24 cellular contexts compared by ENCODE assay signal in genomic region chr3:50208677-50209344, GRCh38. TPM values are rescaled to one million over a fixed set of nuclear protein-coding genes. Genes with fewer than 3 reads are reported as not detected.
DNase-seq lines count a peak whose midpoint lies in the region; ATAC-seq and TF ChIP-seq lines count a peak whose summit lies in the region.
"Had no signal": no experiment of that assay in that cellular context is flagged by ENCODE, and none has a peak within 500 bp of the region (broad histone marks: within the 10 kb centered on the region; RNA-seq: fewer than 3 reads in every experiment).

No MANE protein-coding gene starts in this region.

- H3K4me3 Mint-ChIP-seq in nephron, result peak overlapping the region in 2 of 3 experiments; percentile 5 to 34

- H3K27me3 Mint-ChIP-seq in nephron (ENCODE audit: low read depth), result peaks cover 34% of the 10 kb centered on the region

- ATAC-seq in GM18909 (IDR thresholded peaks at IDR 0.05; ENCODE audit: poor library complexity, unreplicated experiment) (no peak), GM18858 (IDR thresholded peaks at IDR 0.05; ENCODE audit: unreplicated experiment) (no peak)

- H3K9me3 Mint-ChIP-seq in nephron, result no peaks in the 10 kb centered on the region
- H3K9me3 Mint-ChIP-seq: CD8-positive, alpha-beta memory T cell had no signal

- no peaks in the 10 kb centered on the region for H3K9me3 ChIP-seq in HEK293 (ENCODE audit: control insufficient read depth, insufficient read depth, low read depth, low read length)
- H3K9me3 ChIP-seq in WERI-Rb-1 (ENCODE audit: severe bottlenecking), result no peaks in the 10 kb centered on the region
- H3K9me3 ChIP-seq: SJSA1 had no signal

- peaks cover 6% of the 10 kb centered on the region for H3K4me1 Mint-ChIP-seq in nephron

- no peaks in the 10 kb centered on the region for H3K4me1 ChIP-seq in HEK293 (ENCODE audit: control insufficient read depth, insufficient read depth, low read length)
- H3K4me1 ChIP-seq: SJSA1 had no signal

- no peaks in the 10 kb centered on the region for H3K36me3 ChIP-seq in HEK293 (ENCODE audit: control insufficient read depth in 2 of 2, insufficient read depth in 1 of 2, low read length in 2 of 2)
- no peaks in the 10 kb centered on the region; the same call in 1 of the 2 replicates for H3K36me3 ChIP-seq in WERI-Rb-1
- H3K36me3 ChIP-seq: SJSA1 had no signal

- H3K27ac Mint-ChIP-seq in nephron, result peak overlapping the region in 1 of 3 experiments; percentile 37
- H3K27ac Mint-ChIP-seq: CD8-positive, alpha-beta memory T cell had no signal

- H3K36me3 Mint-ChIP-seq in nephron (ENCODE audit: low read depth), result no peaks in the 10 kb centered on the region
- H3K36me3 Mint-ChIP-seq: CD8-positive, alpha-beta memory T cell had no signal

- no peak overlapping the region for H3K27ac ChIP-seq in HEK293 (ENCODE audit: extremely low read depth, low read depth, low read length)
- H3K27ac ChIP-seq in WERI-Rb-1, result peak overlapping the region; percentile 87
- peak overlapping the region in 44 of 59 donors; percentile 3 to 95 (median 42) for H3K27ac ChIP-seq in dorsolateral prefrontal cortex
- H3K27ac ChIP-seq: C4-2B, HL-60, SJSA1 had no signal

- H3K27me3 ChIP-seq in WERI-Rb-1 (ENCODE audit: insufficient read depth, low read depth, severe bottlenecking) (no peaks in the 10 kb centered on the region), dorsolateral prefrontal cortex (peaks cover 0 to 20% (median 5%) of the 10 kb centered on the region in 45 donors)

- no peak for TF ChIP-seq CTCF in HEK293 (tag by site-specific recombination; IDR thresholded peaks at IDR 0.05)
- no peak for TF ChIP-seq CTCF in WERI-Rb-1 (IDR thresholded peaks at IDR 0.05; ENCODE audit: low read depth, low read length)
- TF ChIP-seq CTCF in dorsolateral prefrontal cortex (IDR thresholded peaks at IDR 0.05 in 54 of 56, conservative IDR thresholded peaks at IDR 0.05 in 2 of 56; ENCODE audit: low read depth in 1 of 56, partially characterized antibody in 56 of 56), result no peak
- TF ChIP-seq CTCF in nephron (IDR thresholded peaks at IDR 0.05; ENCODE audit: unreplicated experiment in 3 of 3), result no peak

- H3K4me3 ChIP-seq in HEK293 (ENCODE audit: low read depth, low read length) (no peak overlapping the region), WERI-Rb-1 (ENCODE audit: low read depth, low read length) (no peak overlapping the region), dorsolateral prefrontal cortex (peak overlapping the region in 5 of 59 donors; percentile 3 to 24 (median 6))
- H3K4me3 ChIP-seq: SJSA1 had no signal

- CTCF ChIA-PET in HEK293 (lab: Yijun Ruan, JAX), result interaction anchor here (0.6 to 4.0 kb wide), 5 partner anchors 14 to 82 kb away, joined by 3 to 15 read pairs (median 3); no protein-coding TSS in a partner anchor

- intact Hi-C loops in dorsolateral prefrontal cortex (cut with DNase I), result no loop called here

- POLR2A ChIA-PET in HEK293 (lab: Yijun Ruan, JAX), result no interaction called here

- DNase-seq in WERI-Rb-1 (peak; percentile 7), dorsolateral prefrontal cortex (no peak), NCI-H82 treated with DMSO at 0.1 percent for 48 hours (lab: John Stamatoyannopoulos, UW; ENCODE audit: unreplicated experiment) (no peak), A172 (ENCODE audit: low spot score) (no peak)
- DNase-seq: Calu3; CD8-positive, alpha-beta memory T cell; DMS53; GDM1; KG1; NCI-H1092; NCI-H1436; NCI-H2029; NCI-H226; NCI-H510A treated with DMSO at 0.1 percent for 48 hours; OCI-M1 had no signal

TF ChIP-seq in HEK293, 187 proteins besides CTCF, POLR2A, EP300 and RAD21:
- TF ChIP-seq ZIC2 (tag by site-specific recombination; IDR thresholded peaks at IDR 0.05) (0 out of 2 replicates have a peak, but pooled peaks have one; percentile 19), WT1 (tag by site-specific recombination; IDR thresholded peaks at IDR 0.05) (no peak)

RNA-seq across cellular contexts. Expression of gene SLC38A3, which starts 3.7 kb away (rescaled TPM):
- 10 to 100 TPM; 12.5 to 71.4 (median 28.5) TPM for total RNA-seq in dorsolateral prefrontal cortex
- 0.74 TPM in 1 of 2 replicates, not detected in the other for total RNA-seq in A172 (2014; rRNA removed; shearing (Covaris generic))
- total RNA-seq: Calu3; CD8-positive, alpha-beta memory T cell; H4; HT-29; SJSA1 had no signal

RNA-seq across cellular contexts. Expression of gene GNAT1, which starts 17.4 kb away (rescaled TPM):
- total RNA-seq in dorsolateral prefrontal cortex, result 1 to 10 TPM in 1 of 120 experiments, under 1 TPM in 13, not detected in 106; 0.20 to 1.6 (median 0.31) TPM
- total RNA-seq in A172 (2014; rRNA removed; shearing (Covaris generic)), result not detected in 2 replicates
- total RNA-seq: Calu3; CD8-positive, alpha-beta memory T cell; H4; SJSA1 had no signal

RNA-seq across cellular contexts. Expression of gene GNAI2, which starts 27.2 kb away (rescaled TPM):
- 100 to 1,000 TPM; 117 to 240 (median 161) TPM for total RNA-seq in dorsolateral prefrontal cortex
- 247 and 283 TPM in 2 replicates for total RNA-seq in A172 (2014; rRNA removed; shearing (Covaris generic))

RNA-seq across cellular contexts. Expression of gene SEMA3F, which starts 53.7 kb away (rescaled TPM):
- 10 to 100 TPM in 39 of 120 experiments, 1 to 10 TPM in 81; 1.9 to 30.3 (median 8.3) TPM for total RNA-seq in dorsolateral prefrontal cortex
- total RNA-seq in A172 (2014; rRNA removed; shearing (Covaris generic)), result 3.5 and 11.1 TPM in 2 replicates
- total RNA-seq: CD8-positive, alpha-beta memory T cell had no signal
